ENCODE assay signal across 22 cellular contexts in genomic region chr9:97991818-97992217, GRCh38. TPM values are rescaled to one million over a fixed set of nuclear protein-coding genes. Genes with fewer than 3 reads are reported as not detected.
DNase-seq lines count a peak whose midpoint lies in the region; ATAC-seq and TF ChIP-seq lines count a peak whose summit lies in the region.
"Had no signal": no experiment of that assay in that cellular context is flagged by ENCODE, and none has a peak within 500 bp of the region (broad histone marks: within the 10 kb centered on the region; RNA-seq: fewer than 3 reads in every experiment).

No MANE protein-coding gene starts in this region.

- H3K56ac ChIP-seq in IMR-90 (ENCODE audit: extremely low read depth, insufficient read depth, low read length) = no peak overlapping the region

- H3K23ac ChIP-seq in IMR-90 (ENCODE audit: low read depth, low read length) = no peak overlapping the region

- peaks cover 10% of the 10 kb centered on the region; the same call in 1 of the 2 replicates for H3K9me1 ChIP-seq in IMR-90 (ENCODE audit: insufficient read depth, low read length)

- H3K36me3 Mint-ChIP-seq in T-helper 1 cell treated with Interleukin-12 subunit alpha and Interleukin-12 subunit beta and Interleukin-4 antibody, amounts not matched to agents 30 μg/mL and 1 μg/mL, for 36 hours (ENCODE audit: low read depth) = peaks cover 13% of the 10 kb centered on the region
- peaks cover 0 to 22% of the 10 kb centered on the region in 2 donors for H3K36me3 Mint-ChIP-seq in activated naive CD4-positive, alpha-beta T cell treated with anti-CD3 and anti-CD28 coated beads, Interleukin-2, amount 50 U/mL, for 72 hours

- no peak overlapping the region for H4K91ac ChIP-seq in IMR-90 (ENCODE audit: insufficient read depth, low read depth, low read length)

- H3K27me3 Mint-ChIP-seq in T-helper 1 cell treated with Interleukin-12 subunit alpha and Interleukin-12 subunit beta and Interleukin-4 antibody, amounts not matched to agents 30 μg/mL and 1 μg/mL, for 36 hours (ENCODE audit: low read depth) = no peaks in the 10 kb centered on the region

- H3K4me1 ChIP-seq in IMR-90 (ENCODE audit: control insufficient read depth, insufficient read depth, low read length) = peaks cover 10% of the 10 kb centered on the region
- H3K4me1 ChIP-seq in neutrophil (ENCODE audit: control insufficient read depth in 1 of 2, insufficient read depth in 1 of 2, low read depth in 1 of 2, low read length in 1 of 2) = peaks cover 61 to 68% of the 10 kb centered on the region in 2 experiments
- peaks cover 11% of the 10 kb centered on the region for H3K4me1 ChIP-seq in hepatocyte (ENCODE audit: insufficient read depth)

- peak overlapping the region; percentile 0 for H2BK5ac ChIP-seq in IMR-90 (ENCODE audit: low read depth, low read length, poor library complexity, severe bottlenecking)

- H3K27ac Mint-ChIP-seq in T-helper 1 cell treated with Interleukin-12 subunit alpha and Interleukin-12 subunit beta and Interleukin-4 antibody, amounts not matched to agents 30 μg/mL and 1 μg/mL, for 36 hours = peak overlapping the region; percentile 57
- H3K27ac Mint-ChIP-seq in activated naive CD4-positive, alpha-beta T cell treated with anti-CD3 and anti-CD28 coated beads, Interleukin-2, amount 50 U/mL, for 72 hours = peak overlapping the region; percentile 24 to 65

- H2AK9ac ChIP-seq in IMR-90 (replicated peaks; ENCODE audit: low read depth, low read length, poor library complexity) = no peak overlapping the region

- H3K9me2 ChIP-seq in hepatocyte (replicated peaks; ENCODE audit: insufficient read depth) = no peaks in the 10 kb centered on the region

- no TSS peak for BruUV-seq in IMR-90 (replicated peaks; lab: Mats Ljungman, UMichigan)

- peaks cover 10 to 67% of the 10 kb centered on the region in 2 experiments; a peak in 3 of 4 replicates for H3K79me1 ChIP-seq in IMR-90 (ENCODE audit: low read depth in 1 of 2, low read length in 2 of 2)

- H2BK15ac ChIP-seq in IMR-90 (ENCODE audit: low read depth, low read length) = no peak overlapping the region

- H4K20me1 ChIP-seq in IMR-90 (ENCODE audit: insufficient read depth, low read length) = peaks cover 76% of the 10 kb centered on the region
- H4K20me1 ChIP-seq in hepatocyte (ENCODE audit: insufficient read depth, poor library complexity, severe bottlenecking) = peaks cover 79% of the 10 kb centered on the region

- no peak overlapping the region for H3K18ac ChIP-seq in IMR-90 (ENCODE audit: low read depth, low read length)

- H3K36me3 ChIP-seq in IMR-90 (ENCODE audit: control insufficient read depth, insufficient read depth, low read length) = peaks cover 5% of the 10 kb centered on the region
- no peaks in the 10 kb centered on the region for H3K36me3 ChIP-seq in neutrophil
- peaks cover 2% of the 10 kb centered on the region for H3K36me3 ChIP-seq in hepatocyte (replicated peaks; ENCODE audit: insufficient read depth, low read depth)

- no peak overlapping the region for H3K9ac ChIP-seq in IMR-90 (ENCODE audit: low read depth, low read length)

- H3K79me2 ChIP-seq in hepatocyte = peaks cover 100% of the 10 kb centered on the region

- CTCF ChIA-PET in IMR-90 (lab: Yijun Ruan, JAX) = no interaction called here

- no peak overlapping the region for H2BK120ac ChIP-seq in IMR-90 (ENCODE audit: low read depth, low read length)

- peaks cover 66% of the 10 kb centered on the region for H3K4me1 Mint-ChIP-seq in T-helper 1 cell treated with Interleukin-12 subunit alpha and Interleukin-12 subunit beta and Interleukin-4 antibody, amounts not matched to agents 30 μg/mL and 1 μg/mL, for 36 hours (ENCODE audit: low read depth)

- no peak overlapping the region for H3K4me3 Mint-ChIP-seq in T-helper 1 cell treated with Interleukin-12 subunit alpha and Interleukin-12 subunit beta and Interleukin-4 antibody, amounts not matched to agents 30 μg/mL and 1 μg/mL, for 36 hours
- H3K4me3 Mint-ChIP-seq: brain had no signal

- no CpG with 5 or more reads among the region's 5 CpGs for WGBS in IMR-90 (ENCODE audit: extremely low coverage in 2 of 2, insufficient read length in 1 of 2), 2 experiments
- 93% methylated on average over 5 of the region's 5 CpGs for WGBS in hepatocyte (ENCODE audit: low lambda C conversion rate, missing lambda C conversion rate)

- H2AFZ ChIP-seq in IMR-90 (replicated peaks; ENCODE audit: low read length, poor library complexity) (no peak overlapping the region), hepatocyte (no peak overlapping the region)

- no peaks in the 10 kb centered on the region for H3K9me3 Mint-ChIP-seq in T-helper 1 cell treated with Interleukin-12 subunit alpha and Interleukin-12 subunit beta and Interleukin-4 antibody, amounts not matched to agents 30 μg/mL and 1 μg/mL, for 36 hours
- H3K9me3 Mint-ChIP-seq in activated naive CD4-positive, alpha-beta T cell treated with anti-CD3 and anti-CD28 coated beads, Interleukin-2, amount 50 U/mL, for 72 hours = no peaks in the 10 kb centered on the region
- H3K9me3 Mint-ChIP-seq: brain had no signal

- no peak for TF ChIP-seq POLR2A in IMR-90 (IDR thresholded peaks at IDR 0.05; ENCODE audit: low read depth, low read length)

- POLR2A ChIA-PET in IMR-90 (lab: Charles Lee; ENCODE audit: unreplicated experiment) = no interaction called here

- no peaks in the 10 kb centered on the region for H3K9me3 ChIP-seq in IMR-90 (ENCODE audit: control insufficient read depth, insufficient read depth, low read length)
- H3K9me3 ChIP-seq in neutrophil = no peaks in the 10 kb centered on the region
- H3K9me3 ChIP-seq in hepatocyte (ENCODE audit: low read depth) = no peaks in the 10 kb centered on the region
- H3K9me3 ChIP-seq: gastroesophageal sphincter, thoracic aorta had no signal

- H3K4me3 ChIP-seq in IMR-90 (ENCODE audit: insufficient read depth, low read depth, low read length) (no peak overlapping the region), neutrophil (ENCODE audit: low read depth in 1 of 2, low read length in 1 of 2) (no peak overlapping the region), hepatocyte (no peak overlapping the region)
- H3K4me3 ChIP-seq: gastroesophageal sphincter, thoracic aorta had no signal

- intact Hi-C loops in IMR-90 (cut with micrococcal nuclease) = no loop called here

- ATAC-seq in IMR-90 (ENCODE audit: low read depth) (no peak), GM18868 (IDR thresholded peaks at IDR 0.05; ENCODE audit: unreplicated experiment) (no peak)
- peak; percentile 43 to 54 for ATAC-seq in activated naive CD4-positive, alpha-beta T cell treated with anti-CD3 and anti-CD28 coated beads, Interleukin-2, amount 50 U/mL, for 72 hours
- ATAC-seq: gastroesophageal sphincter, Panc1, right cardiac atrium had no signal

- in situ Hi-C loops in IMR-90 (cut with MboI; ENCODE audit: low sequenced_read_pairs) = no loop called here

- H3K14ac ChIP-seq in IMR-90 (replicated peaks; ENCODE audit: low read depth, low read length) = no peak overlapping the region

- H4K8ac ChIP-seq in IMR-90 (ENCODE audit: low read depth in 2 of 2, low read length in 2 of 2) = no peak overlapping the region

- H3K27ac ChIP-seq in IMR-90 (ENCODE audit: insufficient read depth, low read length) = no peak overlapping the region
- H3K27ac ChIP-seq in neutrophil = peak overlapping the region; percentile 64
- no peak overlapping the region for H3K27ac ChIP-seq in hepatocyte
- H3K27ac ChIP-seq: gastroesophageal sphincter, thoracic aorta had no signal

- no peak overlapping the region for H3K4me2 ChIP-seq in IMR-90 (ENCODE audit: low read depth, low read length)
- no peak overlapping the region for H3K4me2 ChIP-seq in hepatocyte

- dilution Hi-C loops in IMR-90 (cut with HindIII; ENCODE audit: low sequenced_read_pairs, unreplicated experiment) = no loop called here

- TF ChIP-seq RAD21 in IMR-90 (IDR thresholded peaks at IDR 0.05; ENCODE audit: low read length) = no peak

- no peak overlapping the region for H2AK5ac ChIP-seq in IMR-90 (ENCODE audit: low read depth, low read length)

- no peak for DNase-seq in T-helper 1 cell
- DNase-seq in IMR-90 = no peak
- no peak for DNase-seq in activated naive CD4-positive, alpha-beta T cell treated with anti-CD3 and anti-CD28 coated beads, Interleukin-2, amount 50 U/mL, for 72 hours (ENCODE audit: low spot score in 2 of 2)
- no peak for DNase-seq in stimulated activated CD4-positive, alpha-beta T cell treated with anti-CD3 and anti-CD28 coated beads, Interleukin-4, amount 100 ng/mL, for 24 hours
- DNase-seq in hepatocyte (ENCODE audit: low spot score) = no peak
- DNase-seq: 8988T, dermis blood vessel endothelial cell, HCEC 1CT, NCI-H1048, NCI-H2107, NCI-H748 treated with DMSO at 0.1 percent for 48 hours, occipital lobe, right cardiac atrium had no signal

- no peak overlapping the region for H4K5ac ChIP-seq in IMR-90 (ENCODE audit: low read depth, low read length)

- no peak overlapping the region for H2BK20ac ChIP-seq in IMR-90 (ENCODE audit: low read depth, low read length)

- no peak overlapping the region for H3K4ac ChIP-seq in IMR-90 (ENCODE audit: low read depth, low read length)

- no peaks in the 10 kb centered on the region for H3K27me3 ChIP-seq in IMR-90 (ENCODE audit: control insufficient read depth, insufficient read depth, low read length)
- no peaks in the 10 kb centered on the region for H3K27me3 ChIP-seq in neutrophil
- H3K27me3 ChIP-seq in hepatocyte = no peaks in the 10 kb centered on the region
- H3K27me3 ChIP-seq: gastroesophageal sphincter had no signal

- TF ChIP-seq CTCF in IMR-90 (conservative IDR thresholded peaks at IDR 0.05; ENCODE audit: low read depth, low read length) = no peak
- TF ChIP-seq CTCF in neutrophil (IDR thresholded peaks at IDR 0.05) = no peak
- no peak for TF ChIP-seq CTCF in hepatocyte (IDR thresholded peaks at IDR 0.05; ENCODE audit: poor library complexity)

TF ChIP-seq in IMR-90, 13 proteins besides CTCF, POLR2A, EP300 and RAD21 (continues in another document):
- no peak for TF ChIP-seq RCOR1 (IDR thresholded peaks at IDR 0.05; ENCODE audit: insufficient replicate concordance, low read length)
- no peak for TF ChIP-seq CHD1 (IDR thresholded peaks at IDR 0.05; ENCODE audit: low read depth, low read length)
- TF ChIP-seq FOS (IDR thresholded peaks at IDR 0.05; ENCODE audit: low read depth, low read length) = no peak
- no peak for TF ChIP-seq BHLHE40 (IDR thresholded peaks at IDR 0.05; ENCODE audit: low read depth, low read length)

RNA-seq across cellular contexts. Expression of gene ANP32B, which starts 8.7 kb away (rescaled TPM):
- total RNA-seq in IMR-90 (2012; rRNA removed) (3.9 and 9.4 TPM in 2 replicates), hepatocyte (15.4 and 18.5 TPM in 2 replicates)
- polyA plus RNA-seq in IMR-90 (2012; rRNA removed) (40.7 and 46.8 TPM in 2 replicates), hepatocyte (64.3 and 75.3 TPM in 2 replicates)
- 9.5 and 10.7 TPM in 2 replicates for polyA plus RNA-seq in IMR-90 (2012; cell fraction: cytosol; rRNA removed)
- 3.9 and 12.4 TPM in 2 replicates for polyA plus RNA-seq in IMR-90 (2012; cell fraction: nucleus; rRNA removed; ENCODE audit: low replicate concordance)
- 100 to 1,000 TPM; 255 to 315 TPM for total RNA-seq in activated naive CD4-positive, alpha-beta T cell treated with anti-CD3 and anti-CD28 coated beads, Interleukin-2, amount 50 U/mL, for 72 hours

RNA-seq across cellular contexts. Expression of gene HEMGN, which starts 53.8 kb away (rescaled TPM):
- total RNA-seq in IMR-90 (2012; rRNA removed) (not detected in 2 replicates), hepatocyte (not detected in 2 replicates)
- polyA plus RNA-seq in IMR-90 (2012; rRNA removed) (not detected in 2 replicates), hepatocyte (not detected in 2 replicates)
- polyA plus RNA-seq in IMR-90 (2012; cell fraction: cytosol; rRNA removed) = not detected in 2 replicates
- polyA plus RNA-seq in IMR-90 (2012; cell fraction: nucleus; rRNA removed; ENCODE audit: low replicate concordance) = not detected in 2 replicates
- total RNA-seq in activated naive CD4-positive, alpha-beta T cell treated with anti-CD3 and anti-CD28 coated beads, Interleukin-2, amount 50 U/mL, for 72 hours = 1 to 10 TPM; 1.9 to 2.1 TPM
- total RNA-seq: dermis blood vessel endothelial cell, epithelial cell of proximal tubule, gastroesophageal sphincter, lung microvascular endothelial cell, right cardiac atrium had no signal
- polyA plus RNA-seq: right cardiac atrium had no signal

Comparison
In these comparisons a context has a peak if more than half of its experiments do, and no peak if none do; other contexts are left out.
1. ATAC-seq: peak in activated naive CD4-positive, alpha-beta T cell treated with anti-CD3 and anti-CD28 coated beads, Interleukin-2, amount 50 U/mL, for 72 hours (2 of 2); none in IMR-90 (single experiment) and GM18868 (single experiment).
2. RNA of gene ANP32B, which starts 8.7 kb away (total RNA-seq): 255 to 315 TPM in activated naive CD4-positive, alpha-beta T cell treated with anti-CD3 and anti-CD28 coated beads, Interleukin-2, amount 50 U/mL, for 72 hours; 15.4 to 18.5 TPM in hepatocyte and 3.9 to 9.4 TPM in IMR-90; every median in the first group is over 10 times any median in the second.